ENCODE assay signal across 8 cellular contexts in the genomic region with DNA sequence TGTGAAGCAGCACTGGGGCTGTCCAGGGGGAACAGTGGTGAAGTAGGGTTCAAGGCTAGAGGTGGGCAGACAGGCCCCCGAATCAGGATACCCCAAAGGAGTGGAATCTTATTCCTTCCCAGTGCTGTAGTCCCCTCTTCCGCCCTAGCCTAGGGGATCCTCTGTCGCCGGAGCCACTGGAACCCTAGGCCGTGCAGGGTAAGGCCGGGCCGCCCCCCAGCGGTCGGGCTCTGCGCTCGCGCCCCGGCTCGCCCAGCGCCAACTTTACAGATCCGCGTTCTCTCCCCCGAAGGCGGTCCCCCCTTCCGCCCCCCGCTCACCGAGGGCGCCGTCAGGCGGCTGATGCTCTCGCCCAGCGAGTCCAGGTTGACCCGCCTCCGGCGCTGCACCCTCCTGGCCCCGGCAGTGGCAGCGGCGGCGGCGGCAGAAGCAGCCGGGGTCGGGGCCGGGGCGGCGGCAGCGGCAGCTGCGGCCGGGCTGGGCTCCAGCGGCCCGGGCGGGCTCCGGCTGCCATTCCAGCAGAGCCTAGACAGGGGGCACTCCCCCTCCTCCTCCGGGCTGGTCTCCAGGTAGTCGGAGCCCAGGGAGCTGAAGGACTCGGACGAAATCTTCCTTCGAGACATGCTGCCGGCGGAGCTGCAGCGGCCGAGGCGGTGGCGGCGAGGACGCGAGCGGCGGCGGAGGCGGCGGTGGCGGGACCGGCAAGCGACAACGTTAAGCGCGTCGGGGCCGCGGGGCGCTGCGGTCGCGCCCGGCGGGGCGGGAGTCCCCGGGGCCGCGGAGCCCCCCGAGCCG. TPM values are rescaled to one million over a fixed set of nuclear protein-coding genes. Genes with fewer than 3 reads are reported as not detected.
DNase-seq lines count a peak whose midpoint lies in the region; ATAC-seq and TF ChIP-seq lines count a peak whose summit lies in the region.

No MANE protein-coding gene starts in this region.

- H3K4me3 ChIP-seq in HEK293 (ENCODE audit: low read depth, low read length) (peak overlapping the region; percentile 76), MM.1S (ENCODE audit: low read length) (peak overlapping the region; percentile 47), osteoblast (ENCODE audit: insufficient read depth, low read length) (peak overlapping the region; percentile 51)

- no peaks in the 10 kb centered on the region for H3K27me3 ChIP-seq in MM.1S (replicated peaks; ENCODE audit: insufficient read depth, low read length)
- H3K27me3 ChIP-seq in osteoblast (ENCODE audit: insufficient read depth, low read length) = peaks cover 42% of the 10 kb centered on the region

- H3K9me3 Mint-ChIP-seq in activated T-cell treated with anti-CD3 and anti-CD28 coated beads, Interleukin-2, amount 50 U/mL, for 24 hours = no peaks in the 10 kb centered on the region
- H3K9me3 Mint-ChIP-seq in activated CD8-positive, alpha-beta memory T cell treated with anti-CD3 and anti-CD28 coated beads, Interleukin-2, amount 10 ng/mL, durations not matched to agents 7 days and 5 days (ENCODE audit: low read depth) = no peaks in the 10 kb centered on the region
- H3K9me3 Mint-ChIP-seq in glutamatergic neuron (ENCODE audit: unreplicated experiment) = peaks cover 4% of the 10 kb centered on the region

- TF ChIP-seq CTCF in HEK293 (tag by site-specific recombination; IDR thresholded peaks at IDR 0.05) (peak; percentile 82), MM.1S (IDR thresholded peaks at IDR 0.05; ENCODE audit: low read length) (peak; percentile 62), glutamatergic neuron (IDR thresholded peaks at IDR 0.05; ENCODE audit: partially characterized antibody, unreplicated experiment) (peak; percentile 77), osteoblast (IDR thresholded peaks at IDR 0.05; ENCODE audit: extremely low read depth, low read depth, low read length) (peak; percentile 25)

- peak; percentile 58 for ATAC-seq in activated CD8-positive, alpha-beta memory T cell treated with anti-CD3 and anti-CD28 coated beads, Interleukin-2, amount 10 ng/mL, durations not matched to agents 7 days and 5 days

- H4K20me1 ChIP-seq in MM.1S (ENCODE audit: insufficient read depth, low read length) (no peaks in the 10 kb centered on the region), osteoblast (ENCODE audit: insufficient read depth, low read length) (no peaks in the 10 kb centered on the region)

- H3K9ac ChIP-seq in MM.1S (ENCODE audit: low read length) = peak overlapping the region; percentile 40; the same call in 1 of the 2 replicates

- H3F3A ChIP-seq in MM.1S (ENCODE audit: insufficient read depth, low read length) = no peaks in the 10 kb centered on the region

- H3K9me3 ChIP-seq in HEK293 (ENCODE audit: control insufficient read depth, insufficient read depth, low read depth, low read length) = no peaks in the 10 kb centered on the region
- H3K9me3 ChIP-seq in MM.1S (replicated peaks; ENCODE audit: insufficient read depth, low read length) = no peaks in the 10 kb centered on the region
- no peaks in the 10 kb centered on the region for H3K9me3 ChIP-seq in osteoblast (ENCODE audit: low read depth, low read length)

- CTCF ChIA-PET in HEK293 (lab: Yijun Ruan, JAX) = interaction anchor here (0.5 to 1.6 kb wide), 15 partner anchors 15 to 741 kb away, joined by 3 to 7 read pairs (median 4); no protein-coding TSS in a partner anchor
- CTCF ChIA-PET in activated CD8-positive, alpha-beta memory T cell treated with anti-CD3 and anti-CD28 coated beads, Interleukin-2, amount 10 ng/mL, durations not matched to agents 7 days and 5 days (lab: Charles Lee) = no interaction called here

- H3K4me2 ChIP-seq in MM.1S (ENCODE audit: low read depth, low read length) = peak overlapping the region; percentile 88
- peak overlapping the region; percentile 39 for H3K4me2 ChIP-seq in osteoblast (ENCODE audit: insufficient read depth, low read length)

- no peaks in the 10 kb centered on the region for H3K9me2 ChIP-seq in MM.1S (replicated peaks; ENCODE audit: insufficient read depth, low read length)

- peaks cover 5% of the 10 kb centered on the region for H3K4me1 Mint-ChIP-seq in activated T-cell treated with anti-CD3 and anti-CD28 coated beads, Interleukin-2, amount 50 U/mL, for 24 hours (ENCODE audit: low read depth)
- peaks cover 5% of the 10 kb centered on the region for H3K4me1 Mint-ChIP-seq in activated CD8-positive, alpha-beta memory T cell treated with anti-CD3 and anti-CD28 coated beads, Interleukin-2, amount 10 ng/mL, durations not matched to agents 7 days and 5 days
- peaks cover 10% of the 10 kb centered on the region for H3K4me1 Mint-ChIP-seq in glutamatergic neuron (ENCODE audit: low read depth, unreplicated experiment)

- peaks cover 61% of the 10 kb centered on the region for H3K27me3 Mint-ChIP-seq in activated T-cell treated with anti-CD3 and anti-CD28 coated beads, Interleukin-2, amount 50 U/mL, for 24 hours
- peaks cover 39% of the 10 kb centered on the region for H3K27me3 Mint-ChIP-seq in activated CD8-positive, alpha-beta memory T cell treated with anti-CD3 and anti-CD28 coated beads, Interleukin-2, amount 10 ng/mL, durations not matched to agents 7 days and 5 days
- peaks cover 14% of the 10 kb centered on the region for H3K27me3 Mint-ChIP-seq in glutamatergic neuron (ENCODE audit: unreplicated experiment)

- POLR2A ChIA-PET in HEK293 (lab: Yijun Ruan, JAX) = interaction anchor here (0.5 kb wide), 1 partner anchor 296 kb away, joined by 3 read pairs; no protein-coding TSS in a partner anchor

- H3K36me3 Mint-ChIP-seq in activated T-cell treated with anti-CD3 and anti-CD28 coated beads, Interleukin-2, amount 50 U/mL, for 24 hours (ENCODE audit: low read depth) = no peaks in the 10 kb centered on the region
- H3K36me3 Mint-ChIP-seq in activated CD8-positive, alpha-beta memory T cell treated with anti-CD3 and anti-CD28 coated beads, Interleukin-2, amount 10 ng/mL, durations not matched to agents 7 days and 5 days = no peaks in the 10 kb centered on the region
- H3K36me3 Mint-ChIP-seq in glutamatergic neuron (ENCODE audit: unreplicated experiment) = no peaks in the 10 kb centered on the region

- H3K4me1 ChIP-seq in HEK293 (ENCODE audit: control insufficient read depth, insufficient read depth, low read length) = peaks cover 4% of the 10 kb centered on the region; the same call in 1 of the 2 replicates
- 0 out of 2 replicates have a peak, but pooled peaks cover 3% of the 10 kb centered on the region for H3K4me1 ChIP-seq in MM.1S (ENCODE audit: low read length)
- no peaks in the 10 kb centered on the region for H3K4me1 ChIP-seq in osteoblast (ENCODE audit: insufficient read depth, low read length)

- H3K36me3 ChIP-seq in HEK293 (ENCODE audit: control insufficient read depth in 2 of 2, insufficient read depth in 1 of 2, low read length in 2 of 2) (no peaks in the 10 kb centered on the region), MM.1S (replicated peaks; ENCODE audit: insufficient read depth, low read length) (no peaks in the 10 kb centered on the region), osteoblast (ENCODE audit: insufficient read depth, low read length) (no peaks in the 10 kb centered on the region)

- no peak overlapping the region for H3K27ac Mint-ChIP-seq in activated T-cell treated with anti-CD3 and anti-CD28 coated beads, Interleukin-2, amount 50 U/mL, for 24 hours
- H3K27ac Mint-ChIP-seq in activated CD8-positive, alpha-beta memory T cell treated with anti-CD3 and anti-CD28 coated beads, Interleukin-2, amount 10 ng/mL, durations not matched to agents 7 days and 5 days = no peak overlapping the region
- H3K27ac Mint-ChIP-seq in glutamatergic neuron (ENCODE audit: unreplicated experiment) = peak overlapping the region; percentile 56

- DNase-seq in activated T-cell treated with anti-CD3 and anti-CD28 coated beads, Interleukin-2, amount 50 U/mL, for 24 hours = peak; percentile 30
- DNase-seq in activated T-cell treated with anti-CD3 and anti-CD28 coated beads, Interleukin-2, amount 50 U/mL, for 1 hour = no peak
- DNase-seq in MM.1S = peak; percentile 75
- no peak for DNase-seq in activated CD8-positive, alpha-beta memory T cell treated with anti-CD3 and anti-CD28 coated beads, Interleukin-2, amount 10 ng/mL, durations not matched to agents 7 days and 5 days
- peak; percentile 90 for DNase-seq in glutamatergic neuron
- peak; percentile 81 for DNase-seq in osteoblast (ENCODE audit: insufficient read length, low spot score, missing footprints)
- no peak for DNase-seq in stimulated activated CD4-positive, alpha-beta T cell treated with anti-CD3 and anti-CD28 coated beads, Interleukin-12 subunit alpha, Interleukin-12 subunit beta, amount 100 ng/mL, for 4 hours

- H3K27ac ChIP-seq in HEK293 (ENCODE audit: extremely low read depth, low read depth, low read length) (peak overlapping the region; percentile 76; the same call in 1 of the 2 replicates), MM.1S (ENCODE audit: low read length) (no peak overlapping the region), osteoblast (ENCODE audit: low read depth, low read length) (no peak overlapping the region)

- H2AFZ ChIP-seq in MM.1S (ENCODE audit: low read length) (peak overlapping the region; percentile 75), osteoblast (ENCODE audit: low read length) (no peak overlapping the region)

- peak overlapping the region; percentile 40 for H3K4me3 Mint-ChIP-seq in activated T-cell treated with anti-CD3 and anti-CD28 coated beads, Interleukin-2, amount 50 U/mL, for 24 hours
- peak overlapping the region; percentile 0 for H3K4me3 Mint-ChIP-seq in activated CD8-positive, alpha-beta memory T cell treated with anti-CD3 and anti-CD28 coated beads, Interleukin-2, amount 10 ng/mL, durations not matched to agents 7 days and 5 days
- H3K4me3 Mint-ChIP-seq in glutamatergic neuron (ENCODE audit: unreplicated experiment) = peak overlapping the region; percentile 88

- H3K79me2 ChIP-seq in MM.1S (ENCODE audit: low read length) (no peaks in the 10 kb centered on the region), osteoblast (ENCODE audit: insufficient read depth, low read length) (no peaks in the 10 kb centered on the region)

TF ChIP-seq in HEK293, 187 proteins besides CTCF, POLR2A, EP300 and RAD21 (continues in another document):
- TF ChIP-seq SP2 (tag by site-specific recombination; IDR thresholded peaks at IDR 0.05) (peak; percentile 33; the same call in 1 of the 2 replicates), ZNF626 (tag by site-specific recombination; IDR thresholded peaks at IDR 0.05) (no peak), ZNF133 (tag by site-specific recombination; IDR thresholded peaks at IDR 0.05) (no peak), ZNF366 (tag by site-specific recombination; conservative IDR thresholded peaks at IDR 0.05) (0 out of 2 replicates have a peak, but pooled peaks have one; percentile 13)

RNA-seq across cellular contexts. Expression of gene GUCY1A2, which starts 0.6 kb away (rescaled TPM):
- total RNA-seq in activated CD8-positive, alpha-beta memory T cell treated with anti-CD3 and anti-CD28 coated beads, Interleukin-2, amount 10 ng/mL, durations not matched to agents 7 days and 5 days = not detected
- total RNA-seq in glutamatergic neuron (ENCODE audit: unreplicated experiment) (20.3 TPM), osteoblast (under 0.01 and 0.29 TPM in 2 replicates)

Comparison
In these comparisons a context has a peak if more than half of its experiments do, and no peak if none do; other contexts are left out.
1. DNase-seq: peak in activated T-cell treated with anti-CD3 and anti-CD28 coated beads, Interleukin-2, amount 50 U/mL, for 24 hours (single experiment), MM.1S (single experiment), glutamatergic neuron (single experiment) and osteoblast (single experiment); none in activated T-cell treated with anti-CD3 and anti-CD28 coated beads, Interleukin-2, amount 50 U/mL, for 1 hour (single experiment), activated CD8-positive, alpha-beta memory T cell treated with anti-CD3 and anti-CD28 coated beads, Interleukin-2, amount 10 ng/mL, durations not matched to agents 7 days and 5 days (single experiment) and stimulated activated CD4-positive, alpha-beta T cell treated with anti-CD3 and anti-CD28 coated beads, Interleukin-12 subunit alpha, Interleukin-12 subunit beta, amount 100 ng/mL, for 4 hours (single experiment).
2. H3K4me3 Mint-ChIP-seq: peak in every context shown above with its lines; median percentile 88 in glutamatergic neuron; 40 in activated T-cell treated with anti-CD3 and anti-CD28 coated beads, Interleukin-2, amount 50 U/mL, for 24 hours; 0 in activated CD8-positive, alpha-beta memory T cell treated with anti-CD3 and anti-CD28 coated beads, Interleukin-2, amount 10 ng/mL, durations not matched to agents 7 days and 5 days.
3. CTCF ChIP-seq: peak in every context shown above with its lines; median percentile 82 in HEK293; 77 in glutamatergic neuron; 62 in MM.1S; 25 in osteoblast.
4. RNA of gene GUCY1A2, which starts 0.6 kb away (total RNA-seq): 20.3 TPM in glutamatergic neuron (single experiment); not detected in activated CD8-positive, alpha-beta memory T cell treated with anti-CD3 and anti-CD28 coated beads, Interleukin-2, amount 10 ng/mL, durations not matched to agents 7 days and 5 days and under 0.01 to 0.29 TPM in osteoblast; every median in the first group is over 10 times any median in the second.
5. Peak in every context shown above with its lines, with median percentiles within 50 percentile points of each other: H3K4me3 ChIP-seq.